Comparison of ENCODE assay signal across 26 cellular contexts in genomic region chr2:54247115-54247514, GRCh38. TPM values are rescaled to one million over a fixed set of nuclear protein-coding genes. Genes with fewer than 3 reads are reported as not detected.
"Had no signal": no experiment of that assay in that cellular context is flagged by ENCODE, and none has a peak within 500 bp of the region (broad histone marks: within the 10 kb centered on the region; RNA-seq: fewer than 3 reads in every experiment).

No MANE protein-coding gene starts in this region.

- H3K36me3 Mint-ChIP-seq: activated CD4-positive, alpha-beta memory T cell treated with anti-CD3 and anti-CD28 coated beads for 36 hours; activated naive CD4-positive, alpha-beta T cell treated with anti-CD3 and anti-CD28 coated beads, Interleukin-2, amount 50 U/mL, for 72 hours had no signal

- H3K4me1 Mint-ChIP-seq: activated CD4-positive, alpha-beta T cell treated with anti-CD3 and anti-CD28 coated beads, Interleukin-2, amount 10 ng/mL, durations not matched to agents 7 days and 5 days had no signal

- H3K36me3 ChIP-seq: SJCRH30 had no signal

- H3K4me1 ChIP-seq: SJCRH30 had no signal

- H3K27me3 Mint-ChIP-seq: activated CD4-positive, alpha-beta memory T cell treated with anti-CD3 and anti-CD28 coated beads for 36 hours; activated CD4-positive, alpha-beta T cell treated with anti-CD3 and anti-CD28 coated beads, Interleukin-2, amount 10 ng/mL, durations not matched to agents 7 days and 5 days had no signal

- H3K4me3 Mint-ChIP-seq: activated CD4-positive, alpha-beta memory T cell treated with anti-CD3 and anti-CD28 coated beads for 36 hours; activated CD4-positive, alpha-beta T cell treated with anti-CD3 and anti-CD28 coated beads, Interleukin-2, amount 10 ng/mL, durations not matched to agents 7 days and 5 days; activated T-cell treated with anti-CD3 and anti-CD28 coated beads, Interleukin-2, amount 50 U/mL, for 4 hours had no signal

- H3K27ac Mint-ChIP-seq: activated CD4-positive, alpha-beta memory T cell treated with anti-CD3 and anti-CD28 coated beads for 36 hours; activated CD4-positive, alpha-beta T cell treated with anti-CD3 and anti-CD28 coated beads, Interleukin-2, amount 10 ng/mL, durations not matched to agents 7 days and 5 days; activated naive CD4-positive, alpha-beta T cell treated with anti-CD3 and anti-CD28 coated beads, Interleukin-2, amount 50 U/mL, for 72 hours had no signal

- H3K27me3 ChIP-seq: SJCRH30 had no signal

- H3K4me3 ChIP-seq: SJCRH30 had no signal

- H3K9me3 Mint-ChIP-seq: activated CD4-positive, alpha-beta memory T cell treated with anti-CD3 and anti-CD28 coated beads for 36 hours; activated CD4-positive, alpha-beta T cell treated with anti-CD3 and anti-CD28 coated beads, Interleukin-2, amount 10 ng/mL, durations not matched to agents 7 days and 5 days; activated naive CD4-positive, alpha-beta T cell treated with anti-CD3 and anti-CD28 coated beads, Interleukin-2, amount 50 U/mL, for 72 hours had no signal

- ATAC-seq: activated naive CD4-positive, alpha-beta T cell treated with anti-CD3 and anti-CD28 coated beads, Interleukin-2, amount 50 U/mL, for 72 hours; activated T-cell treated with anti-CD3 and anti-CD28 coated beads, Interleukin-2, amount 50 U/mL, for 4 hours had no signal

- H3K9me3 ChIP-seq: SJCRH30, SK-N-SH had no signal

- H3K27ac ChIP-seq: SJCRH30, VCaP had no signal

- DNase-seq: activated CD4-positive, alpha-beta memory T cell treated with anti-CD3 and anti-CD28 coated beads for 36 hours; activated CD4-positive, alpha-beta T cell treated with anti-CD3 and anti-CD28 coated beads, Interleukin-2, amount 10 ng/mL, durations not matched to agents 7 days and 5 days; activated CD4-positive, CD25-positive, alpha-beta regulatory T cell; activated CD8-positive, alpha-beta memory T cell treated with anti-CD3 and anti-CD28 coated beads for 24 hours; activated effector memory CD4-positive, alpha-beta T cell treated with anti-CD3 and anti-CD28 coated beads, Interleukin-2, amount 50 U/mL, for 16 hours; activated naive CD4-positive, alpha-beta T cell treated with Interleukin-2 at 50 U/mL for 16 hours; activated T-cell treated with anti-CD3 and anti-CD28 coated beads, Interleukin-2, amount 50 U/mL, for 4 hours; amygdala; Karpas-422; MM.1S; NCI-H1105; NCI-H1436; NCI-H1694 treated with DMSO at 0.1 percent for 48 hours; NCI-H2029 treated with DMSO at 0.1 percent for 48 hours; NCI-H345; NCI-H510A; NCI-H526 treated with DMSO at 0.1 percent for 48 hours; NCI-H82; SJCRH30; SK-N-SH; T-helper 1 cell had no signal

RNA-seq across cellular contexts. Expression of gene TSPYL6, which starts 8.9 kb away (rescaled TPM):
- total RNA-seq: activated CD4-positive, alpha-beta memory T cell treated with anti-CD3 and anti-CD28 coated beads for 36 hours; activated CD4-positive, alpha-beta T cell treated with anti-CD3 and anti-CD28 coated beads, Interleukin-2, amount 10 ng/mL, durations not matched to agents 7 days and 5 days; activated naive CD4-positive, alpha-beta T cell treated with anti-CD3 and anti-CD28 coated beads, Interleukin-2, amount 50 U/mL, for 72 hours; activated T-cell treated with anti-CD3 and anti-CD28 coated beads, Interleukin-2, amount 50 U/mL, for 4 hours; OCI-LY7; RPMI7951; T-helper 2 cell treated with Interferon-gamma antibody and Interleukin-4, amounts not matched to agents 100 ng/mL and 5 ng/mL, for 36 hours had no signal
- polyA plus RNA-seq: SK-N-SH had no signal
